ENCODE assay signal across 9 cellular contexts in the genomic region with DNA sequence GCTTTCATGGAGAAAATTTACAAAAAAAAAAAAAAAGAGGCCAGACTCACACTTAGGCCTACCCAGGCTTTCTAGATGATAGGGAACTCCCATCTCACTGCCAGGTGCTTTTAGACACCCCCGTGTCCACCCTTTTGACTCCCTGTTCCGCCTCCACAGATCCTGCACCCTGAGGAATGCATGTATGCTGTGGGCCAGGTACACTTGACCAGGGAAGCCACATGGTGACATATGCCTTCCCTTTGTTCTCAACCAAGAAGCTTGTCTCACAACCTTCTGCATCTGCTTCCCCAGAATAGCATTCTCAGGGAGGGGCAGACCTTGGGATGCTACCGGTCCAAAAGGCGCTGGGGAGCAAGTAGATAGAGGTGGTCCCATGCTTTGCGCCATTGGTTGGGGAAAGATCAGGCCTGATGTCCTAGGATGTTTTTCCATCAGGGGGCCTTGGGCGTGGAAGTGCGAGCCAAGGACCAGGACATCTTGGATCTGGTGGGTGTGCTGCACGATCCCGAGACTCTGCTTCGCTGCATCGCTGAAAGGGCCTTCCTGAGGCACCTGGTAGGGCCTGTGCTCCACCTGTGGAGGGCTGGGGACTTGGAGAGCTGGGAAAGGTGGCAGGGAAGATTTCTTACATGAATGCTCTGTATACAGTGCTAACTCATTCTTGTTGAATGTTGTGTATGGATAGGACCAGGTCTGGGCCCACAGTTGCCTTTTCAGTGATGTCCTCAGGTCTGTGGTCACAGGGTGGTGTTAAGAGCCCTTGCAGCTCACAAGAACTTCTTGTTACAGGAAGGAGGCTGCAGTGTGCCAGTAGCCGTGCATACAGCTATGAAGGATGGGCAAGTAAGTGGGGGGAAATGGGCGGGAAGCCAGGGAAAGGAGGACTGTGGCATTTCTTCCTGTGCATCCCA. TPM values are rescaled to one million over a fixed set of nuclear protein-coding genes. Genes with fewer than 3 reads are reported as not detected.
DNase-seq lines count a peak whose midpoint lies in the region; ATAC-seq and TF ChIP-seq lines count a peak whose summit lies in the region.
"Had no signal": no experiment of that assay in that cellular context is flagged by ENCODE, and none has a peak within 500 bp of the region (broad histone marks: within the 10 kb centered on the region; RNA-seq: fewer than 3 reads in every experiment).

No MANE protein-coding gene starts in this region.

- peak overlapping the region; percentile 92 for H3K4me3 Mint-ChIP-seq in Caco-2 (ENCODE audit: unreplicated experiment)
- H3K4me3 Mint-ChIP-seq in HFFc6: peak overlapping the region; percentile 94
- peak overlapping the region; percentile 95 for H3K4me3 Mint-ChIP-seq in activated CD8-positive, alpha-beta T cell treated with anti-CD3 and anti-CD28 coated beads, Interleukin-2, amount 10 ng/mL, durations not matched to agents 7 days and 5 days

- no peak overlapping the region for H3K27ac ChIP-seq in lung (ENCODE audit: low read depth in 1 of 2, low read length in 1 of 2)

- CTCF ChIA-PET in Caco-2 (lab: Charles Lee): interaction anchor here (0.9 kb wide), 1 partner anchor 36 kb away, joined by 3 read pairs; no protein-coding TSS in a partner anchor
- CTCF ChIA-PET in activated CD8-positive, alpha-beta T cell treated with anti-CD3 and anti-CD28 coated beads, Interleukin-2, amount 10 ng/mL, durations not matched to agents 7 days and 5 days (lab: Charles Lee): interaction anchor here (0.9 to 1.4 kb wide), 2 partner anchors 10 to 12 kb away, joined by 3 read pairs; no protein-coding TSS in a partner anchor

- H3K27ac Mint-ChIP-seq in Caco-2 (ENCODE audit: unreplicated experiment): peak overlapping the region; percentile 40
- H3K27ac Mint-ChIP-seq in HFFc6: peak overlapping the region; percentile 68
- peak overlapping the region; percentile 88 for H3K27ac Mint-ChIP-seq in activated CD8-positive, alpha-beta T cell treated with anti-CD3 and anti-CD28 coated beads, Interleukin-2, amount 10 ng/mL, durations not matched to agents 7 days and 5 days

- no peak for ATAC-seq in activated CD8-positive, alpha-beta T cell treated with anti-CD3 and anti-CD28 coated beads, Interleukin-2, amount 10 ng/mL, durations not matched to agents 7 days and 5 days
- no peak for ATAC-seq in lung (ENCODE audit: insufficient read depth, low FRiP score)
- ATAC-seq in GM21786 (IDR thresholded peaks at IDR 0.05; ENCODE audit: unreplicated experiment): no peak
- no peak for ATAC-seq in GM18858 (IDR thresholded peaks at IDR 0.05; ENCODE audit: unreplicated experiment)

- DNase-seq in Caco-2 (no peak), HFFc6 (no peak), lung (ENCODE audit: low spot score) (peak; percentile 49), DMS153 (lab: John Stamatoyannopoulos, UW) (no peak), NCI-H146 treated with DMSO at 0.1 percent for 48 hours (lab: John Stamatoyannopoulos, UW; ENCODE audit: unreplicated experiment) (no peak)
- DNase-seq in activated CD8-positive, alpha-beta T cell treated with anti-CD3 and anti-CD28 coated beads, Interleukin-2, amount 10 ng/mL, durations not matched to agents 7 days and 5 days: no peak
- DNase-seq: SHP77 treated with DMSO at 0.1 percent for 48 hours had no signal

- H3K4me3 ChIP-seq in Caco-2 (ENCODE audit: low read depth, low read length) (no peak overlapping the region), lung (no peak overlapping the region)

- H3K9me3 Mint-ChIP-seq in Caco-2 (ENCODE audit: unreplicated experiment) (no peaks in the 10 kb centered on the region), HFFc6 (0 out of 2 replicates have a peak, but pooled peaks cover 5% of the 10 kb centered on the region)
- no peaks in the 10 kb centered on the region for H3K9me3 Mint-ChIP-seq in activated CD8-positive, alpha-beta T cell treated with anti-CD3 and anti-CD28 coated beads, Interleukin-2, amount 10 ng/mL, durations not matched to agents 7 days and 5 days (ENCODE audit: insufficient read depth)

- H3K4me1 Mint-ChIP-seq in Caco-2 (ENCODE audit: low read depth, unreplicated experiment) (peaks cover 19% of the 10 kb centered on the region), HFFc6 (ENCODE audit: low read depth) (peaks cover 35% of the 10 kb centered on the region)
- H3K4me1 Mint-ChIP-seq in activated CD8-positive, alpha-beta T cell treated with anti-CD3 and anti-CD28 coated beads, Interleukin-2, amount 10 ng/mL, durations not matched to agents 7 days and 5 days (ENCODE audit: low read depth): peaks cover 53% of the 10 kb centered on the region

- no peaks in the 10 kb centered on the region for H3K27me3 ChIP-seq in Caco-2 (replicated peaks; ENCODE audit: control insufficient read depth, insufficient read depth, low read length)
- no peaks in the 10 kb centered on the region for H3K27me3 ChIP-seq in lung (ENCODE audit: control insufficient read depth, insufficient read depth)

- H3K9me3 ChIP-seq in Caco-2: no peaks in the 10 kb centered on the region
- no peaks in the 10 kb centered on the region for H3K9me3 ChIP-seq in lung (ENCODE audit: control insufficient read depth in 2 of 2, insufficient read depth in 1 of 2, low read length in 1 of 2)

- H3K36me3 Mint-ChIP-seq in Caco-2 (ENCODE audit: insufficient read depth, unreplicated experiment) (peaks cover 68% of the 10 kb centered on the region), HFFc6 (ENCODE audit: low read depth) (peaks cover 19% of the 10 kb centered on the region)
- peaks cover 56% of the 10 kb centered on the region for H3K36me3 Mint-ChIP-seq in activated CD8-positive, alpha-beta T cell treated with anti-CD3 and anti-CD28 coated beads, Interleukin-2, amount 10 ng/mL, durations not matched to agents 7 days and 5 days (ENCODE audit: low read depth)

- intact Hi-C loops in Caco-2 (cut with micrococcal nuclease; ENCODE audit: unreplicated experiment): no loop called here

- no peaks in the 10 kb centered on the region for H3K27me3 Mint-ChIP-seq in Caco-2 (ENCODE audit: insufficient read depth, unreplicated experiment)
- peaks cover 10% of the 10 kb centered on the region for H3K27me3 Mint-ChIP-seq in HFFc6 (ENCODE audit: insufficient read depth)
- no peaks in the 10 kb centered on the region for H3K27me3 Mint-ChIP-seq in activated CD8-positive, alpha-beta T cell treated with anti-CD3 and anti-CD28 coated beads, Interleukin-2, amount 10 ng/mL, durations not matched to agents 7 days and 5 days (ENCODE audit: low read depth)

- H3K36me3 ChIP-seq in Caco-2 (ENCODE audit: control insufficient read depth, insufficient read depth, low read length) (peaks cover 9% of the 10 kb centered on the region), lung (ENCODE audit: control insufficient read depth in 2 of 2, insufficient read depth in 2 of 2, low read length in 2 of 2) (peaks cover under 1 to 10% of the 10 kb centered on the region in 2 donors)

- BruUV-seq in Caco-2 (replicated peaks; lab: Mats Ljungman, UMichigan): no TSS peak

- TF ChIP-seq CTCF in Caco-2 (IDR thresholded peaks at IDR 0.05; ENCODE audit: insufficient read depth in 1 of 2, low read depth in 1 of 2, low read length in 1 of 2, severe bottlenecking in 1 of 2, unreplicated experiment in 1 of 2) (no peak), HFFc6 (IDR thresholded peaks at IDR 0.05) (no peak), lung (IDR thresholded peaks at IDR 0.05; ENCODE audit: control extremely low read depth, extremely low read depth) (no peak)

- POLR2A ChIA-PET in Caco-2 (lab: Charles Lee): interaction anchor here (0.6 to 2.2 kb wide), 3 partner anchors 25 to 36 kb away, joined by 3 to 12 read pairs (median 3); a partner anchor contains a TSS
- POLR2A ChIA-PET in activated CD8-positive, alpha-beta T cell treated with anti-CD3 and anti-CD28 coated beads, Interleukin-2, amount 10 ng/mL, durations not matched to agents 7 days and 5 days (lab: Charles Lee): interaction anchor here (1.0 to 2.8 kb wide), 6 partner anchors 10 to 35 kb away, joined by 3 to 13 read pairs (median 6); a partner anchor contains a TSS

- H3K4me1 ChIP-seq in Caco-2: peaks cover 15% of the 10 kb centered on the region
- H3K4me1 ChIP-seq in lung (ENCODE audit: control insufficient read depth in 2 of 2, insufficient read depth in 2 of 2, low read length in 2 of 2): peaks cover 8 to 12% of the 10 kb centered on the region in 2 donors

- 85 to 87% methylated on average over 13 of the region's 13 CpGs for WGBS in lung, 2 donors

RNA-seq across cellular contexts. Expression of a gene that starts 7.5 kb away (rescaled TPM):
- 94.9 and 95.7 TPM in 2 replicates for total RNA-seq in Caco-2 (2022)
- total RNA-seq in HFFc6 (2021; fragmentation: NEBNext Ultra II Directional; extraction: Animal tissue kit (Norgen Biotek cat#: 25700)): 10 to 100 TPM; 31.1 to 45.6 (median 41.9) TPM
- 10 to 100 TPM; 31.0 to 32.5 TPM for total RNA-seq in activated CD8-positive, alpha-beta T cell treated with anti-CD3 and anti-CD28 coated beads, Interleukin-2, amount 10 ng/mL, durations not matched to agents 7 days and 5 days
- total RNA-seq in lung: 10 to 100 TPM; 11.7 to 31.5 TPM
- polyA plus RNA-seq in lung: 10 to 100 TPM; 31.5 to 33.3 TPM

RNA-seq across cellular contexts. Expression of a gene that starts 9.4 kb away (rescaled TPM):
- total RNA-seq in Caco-2 (2022) (117 and 119 TPM in 2 replicates), lung (10 to 100 TPM; 29.4 to 50.9 TPM)
- total RNA-seq in HFFc6 (2021; fragmentation: NEBNext Ultra II Directional; extraction: Animal tissue kit (Norgen Biotek cat#: 25700)): 10 to 100 TPM; 40.5 to 52.5 (median 49.1) TPM
- total RNA-seq in activated CD8-positive, alpha-beta T cell treated with anti-CD3 and anti-CD28 coated beads, Interleukin-2, amount 10 ng/mL, durations not matched to agents 7 days and 5 days: 10 to 100 TPM; 52.5 to 57.7 TPM
- polyA plus RNA-seq in lung: 10 to 100 TPM; 19.0 to 36.7 TPM

RNA-seq across cellular contexts. Expression of a gene that starts 14.9 kb away (rescaled TPM):
- 14.7 and 15.4 TPM in 2 replicates for total RNA-seq in Caco-2 (2022)
- total RNA-seq in HFFc6 (2021; fragmentation: NEBNext Ultra II Directional; extraction: Animal tissue kit (Norgen Biotek cat#: 25700)): 10 to 100 TPM; 10.0 to 13.5 (median 10.8) TPM
- 10 to 100 TPM; 33.2 to 35.2 TPM for total RNA-seq in activated CD8-positive, alpha-beta T cell treated with anti-CD3 and anti-CD28 coated beads, Interleukin-2, amount 10 ng/mL, durations not matched to agents 7 days and 5 days
- 10 to 100 TPM in 1 of 2 donors, 1 to 10 TPM in 1; 6.5 to 20.7 TPM for total RNA-seq in lung
- 10 to 100 TPM; 11.6 to 13.7 TPM for polyA plus RNA-seq in lung

RNA-seq across cellular contexts. Expression of a gene that starts 24.6 kb away (rescaled TPM):
- total RNA-seq in Caco-2 (2022) (43.2 and 47.7 TPM in 2 replicates), lung (10 to 100 TPM; 34.6 to 36.0 TPM)
- total RNA-seq in HFFc6 (2021; fragmentation: NEBNext Ultra II Directional; extraction: Animal tissue kit (Norgen Biotek cat#: 25700)): 10 to 100 TPM; 27.4 to 31.4 (median 27.8) TPM
- 10 to 100 TPM; 30.8 to 31.6 TPM for total RNA-seq in activated CD8-positive, alpha-beta T cell treated with anti-CD3 and anti-CD28 coated beads, Interleukin-2, amount 10 ng/mL, durations not matched to agents 7 days and 5 days
- 10 to 100 TPM; 33.8 to 56.1 TPM for polyA plus RNA-seq in lung

RNA-seq across cellular contexts. Expression of a gene that starts 29.2 kb away (rescaled TPM):
- total RNA-seq in Caco-2 (2022) (61.6 and 65.2 TPM in 2 replicates), lung (10 to 100 TPM; 21.2 to 24.5 TPM)
- 10 to 100 TPM in 4 of 6 experiments, 1 to 10 TPM in 2; 9.9 to 13.4 (median 11.3) TPM for total RNA-seq in HFFc6 (2021; fragmentation: NEBNext Ultra II Directional; extraction: Animal tissue kit (Norgen Biotek cat#: 25700))
- total RNA-seq in activated CD8-positive, alpha-beta T cell treated with anti-CD3 and anti-CD28 coated beads, Interleukin-2, amount 10 ng/mL, durations not matched to agents 7 days and 5 days: 10 to 100 TPM; 36.1 to 40.9 TPM
- polyA plus RNA-seq in lung: 10 to 100 TPM; 10.4 to 14.3 TPM
